8 cellular contexts compared by ENCODE assay signal in genomic region chr6:10838794-10839333, GRCh38. TPM values are rescaled to one million over a fixed set of nuclear protein-coding genes. Genes with fewer than 3 reads are reported as not detected.
DNase-seq lines count a peak whose midpoint lies in the region; ATAC-seq, FAIRE-seq and TF ChIP-seq lines count a peak whose summit lies in the region.

No MANE protein-coding gene starts in this region.

- no peak overlapping the region for H3K4ac ChIP-seq in H1 (replicated peaks; ENCODE audit: insufficient read length, low read depth, low read length)

- no peak for TF ChIP-seq EP300 in H1 (IDR thresholded peaks at IDR 0.05; ENCODE audit: borderline replicate concordance in 1 of 2, low read depth in 2 of 2, low read length in 2 of 2)

- DNase-seq in activated naive CD4-positive, alpha-beta T cell treated with Interleukin-2 at 50 U/mL for 16 hours, result peak; percentile 34
- DNase-seq in activated naive CD4-positive, alpha-beta T cell (lab: John Stamatoyannopoulos, UW), result no peak
- DNase-seq in PC-9 (no peak), H1 (ENCODE audit: low read depth in 1 of 2, low spot score in 2 of 2) (no peak), omental fat pad (ENCODE audit: low spot score) (no peak), A172 (ENCODE audit: low spot score) (no peak), KG1 (lab: John Stamatoyannopoulos, UW) (no peak)

- H3K9me2 ChIP-seq in PC-9 (ENCODE audit: insufficient read depth), result no peaks in the 10 kb centered on the region

- no peak overlapping the region for H2AK5ac ChIP-seq in H1 (ENCODE audit: low read depth, low read length)

- H3K23me2 ChIP-seq in H1 (ENCODE audit: low read depth, low read length), result peaks cover 7% of the 10 kb centered on the region; the same call in 1 of the 2 replicates

- H3K4me3 ChIP-seq in PC-9, result peak overlapping the region; percentile 84
- peak overlapping the region; percentile 16 to 81 (median 77); a peak in 5 of 8 replicates for H3K4me3 ChIP-seq in H1 (ENCODE audit: extremely low read depth in 1 of 4, insufficient read depth in 2 of 4, low read depth in 3 of 4, low read length in 4 of 4)

- H3F3A ChIP-seq in PC-9 (ENCODE audit: insufficient read depth, low read depth), result peaks cover 5% of the 10 kb centered on the region; the same call in 1 of the 2 replicates

- H3K79me2 ChIP-seq in PC-9 (ENCODE audit: low read depth), result no peaks in the 10 kb centered on the region
- H3K79me2 ChIP-seq in H1 (ENCODE audit: control insufficient read depth in 1 of 2, insufficient read depth in 2 of 2, low read length in 2 of 2), result no peaks in the 10 kb centered on the region

- FAIRE-seq in H1 (lab: Jason Lieb, UNC), result no peak

- ATAC-seq in HG02870 (IDR thresholded peaks at IDR 0.05; ENCODE audit: unreplicated experiment), result peak; percentile 57
- ATAC-seq in omental fat pad (ENCODE audit: low FRiP score), result peak; percentile 41

- H3K9me3 ChIP-seq in PC-9 (ENCODE audit: insufficient read depth, low read depth) (no peaks in the 10 kb centered on the region), H1 (ENCODE audit: insufficient read depth in 2 of 2, low read depth in 1 of 2, low read length in 1 of 2) (peaks cover 3 to 6% of the 10 kb centered on the region in 2 experiments; a peak in 1 of 4 replicates)

- intact Hi-C loops in PC-9 (cut with micrococcal nuclease; ENCODE audit: unreplicated experiment), result loop anchor here (1.0 kb wide), 1 partner anchor 47 kb away; no protein-coding TSS in a partner anchor

- POLR2A ChIA-PET in PC-9 (lab: Charles Lee; ENCODE audit: unreplicated experiment), result interaction anchor here (0.6 to 1.3 kb wide), 5 partner anchors 34 to 1485 kb away, joined by 3 to 6 read pairs (median 5); partner anchors contain the start of genes SYCP2L and TMEM14C
- POLR2A ChIA-PET in H1 (lab: Charles Lee; ENCODE audit: partially characterized antibody), result no interaction called here

- H2AFZ ChIP-seq in PC-9, result peak overlapping the region; percentile 98
- peak overlapping the region; percentile 88 for H2AFZ ChIP-seq in H1 (ENCODE audit: low read length)

- TF ChIP-seq CTCF in PC-9 (conservative IDR thresholded peaks at IDR 0.05) (no peak), H1 (IDR thresholded peaks at IDR 0.05; ENCODE audit: control extremely low read depth in 1 of 3, insufficient read depth in 1 of 3, low read depth in 1 of 3, low read length in 3 of 3) (no peak), omental fat pad (IDR thresholded peaks at IDR 0.05) (no peak)

- H3K36me3 ChIP-seq in PC-9 (ENCODE audit: low read depth) (no peaks in the 10 kb centered on the region), H1 (ENCODE audit: control insufficient read depth in 2 of 4, insufficient read depth in 4 of 4, low read length in 3 of 4) (no peaks in the 10 kb centered on the region)

- no peak overlapping the region for H2BK120ac ChIP-seq in H1 (replicated peaks; ENCODE audit: low read depth, low read length)

- H2BK15ac ChIP-seq in H1 (ENCODE audit: low read length), result no peak overlapping the region

- no peak overlapping the region for H3K14ac ChIP-seq in H1 (ENCODE audit: insufficient read length)

- H2BK12ac ChIP-seq in H1 (ENCODE audit: low read depth, low read length), result no peak overlapping the region

- H3K9ac ChIP-seq in H1 (replicated peaks in 1 of 4; ENCODE audit: extremely low read depth in 1 of 4, low read depth in 3 of 4, low read length in 3 of 4), result no peak overlapping the region

- H4K5ac ChIP-seq in H1 (ENCODE audit: insufficient read length, low read depth, low read length), result no peak overlapping the region

- H3K27me3 ChIP-seq in PC-9 (ENCODE audit: insufficient read depth, low read depth), result no peaks in the 10 kb centered on the region
- H3K27me3 ChIP-seq in H1 (replicated peaks in 1 of 4; ENCODE audit: control insufficient read depth in 3 of 4, extremely low read depth in 1 of 4, insufficient read depth in 3 of 4, low read length in 3 of 4), result peaks cover 0 to 8% (median 3%) of the 10 kb centered on the region in 4 experiments; a peak in 2 of 7 replicates

- H4K8ac ChIP-seq in H1 (ENCODE audit: extremely low read depth, insufficient read depth, low read length), result no peak overlapping the region

- no peak for TF ChIP-seq RAD21 in H1 (IDR thresholded peaks at IDR 0.05 in 1 of 2, conservative IDR thresholded peaks at IDR 0.05 in 1 of 2; ENCODE audit: low read depth in 2 of 2, low read length in 2 of 2)

- BruUV-seq in PC-9 (replicated peaks; lab: Mats Ljungman, UMichigan), result TSS peak; percentile 82

- CTCF ChIA-PET in PC-9 (lab: Charles Lee) (interaction anchor here (0.6 to 0.8 kb wide), 3 partner anchors 48 to 360 kb away, joined by 3 to 5 read pairs (median 3); partner anchors contain the start of gene SYCP2L), H1 (lab: Charles Lee; ENCODE audit: partially characterized antibody) (no interaction called here)

- H3K56ac ChIP-seq in H1 (replicated peaks; ENCODE audit: insufficient read length, low read depth, low read length), result no peak overlapping the region

- H3K18ac ChIP-seq in H1 (ENCODE audit: extremely low read depth, low read length), result no peak overlapping the region

- 68% methylated on average over 8 of the region's 8 CpGs; no CpG with 5 or more reads in 1 of the 2 experiments for WGBS in H1 (ENCODE audit: extremely low coverage in 1 of 2, insufficient coverage in 1 of 2, insufficient read length in 1 of 2, insufficient replicate concordance in 2 of 2, low coverage in 1 of 2, low lambda C conversion rate in 2 of 2, missing lambda C conversion rate in 1 of 2), 2 experiments

- no peak overlapping the region for H3K23ac ChIP-seq in H1 (ENCODE audit: insufficient read length)

- no peaks in the 10 kb centered on the region for H3K79me1 ChIP-seq in H1 (ENCODE audit: low read depth, low read length)

- TF ChIP-seq POLR2A in H1 (IDR thresholded peaks at IDR 0.05; ENCODE audit: control extremely low read depth in 1 of 2, low read depth in 2 of 2, low read length in 2 of 2), result no peak

- H3K4me1 ChIP-seq in PC-9 (replicated peaks; ENCODE audit: insufficient read depth), result peaks cover 12% of the 10 kb centered on the region; the same call in 1 of the 2 replicates
- no peaks in the 10 kb centered on the region; a peak in 2 of 7 replicates for H3K4me1 ChIP-seq in H1 (replicated peaks in 1 of 4; ENCODE audit: control insufficient read depth in 3 of 4, insufficient read depth in 4 of 4, low read length in 3 of 4)

- no peak overlapping the region for H3K27ac ChIP-seq in PC-9
- H3K27ac ChIP-seq in H1 (ENCODE audit: low read depth, low read length), result no peak overlapping the region

- no peak overlapping the region for H2BK20ac ChIP-seq in H1 (ENCODE audit: low read length)

- H3K4me2 ChIP-seq in PC-9 (peak overlapping the region; percentile 88), H1 (ENCODE audit: insufficient read depth in 1 of 2, low read depth in 2 of 2, low read length in 2 of 2) (peak overlapping the region; percentile 82 to 83)

- no peak overlapping the region for H2BK5ac ChIP-seq in H1 (ENCODE audit: low read depth, low read length)

- H4K91ac ChIP-seq in H1 (replicated peaks; ENCODE audit: insufficient read length, low read length), result no peak overlapping the region

- H4K20me1 ChIP-seq in PC-9 (ENCODE audit: insufficient read depth), result no peaks in the 10 kb centered on the region
- H4K20me1 ChIP-seq in H1 (replicated peaks in 1 of 2; ENCODE audit: control insufficient read depth in 1 of 2, insufficient read depth in 2 of 2, low read length in 2 of 2), result no peaks in the 10 kb centered on the region

TF ChIP-seq in H1, 55 proteins besides CTCF, POLR2A, EP300 and RAD21 (continues in another document):
- TF ChIP-seq BRCA1 (IDR thresholded peaks at IDR 0.05; ENCODE audit: low read depth, low read length) (no peak), NRF1 (IDR thresholded peaks at IDR 0.05; ENCODE audit: low read depth, low read length) (no peak), BCL11A (IDR thresholded peaks at IDR 0.05; ENCODE audit: low read depth in 2 of 2, low read length in 2 of 2) (no peak)

RNA-seq across cellular contexts. Expression of gene MAK, which starts 0.5 kb away (rescaled TPM):
- total RNA-seq in PC-9 (2021), result 0.85 and 1.6 TPM in 2 replicates
- total RNA-seq in H1 (2021; fragmentation: NEBNext Ultra II Directional; extraction: Animal tissue kit (Norgen Biotek cat#: 25700)), result 0.33 and 0.37 TPM in 2 replicates
- polyA plus RNA-seq in H1 (2011; rRNA removed), result 0.03 and 0.08 TPM in 2 replicates
- 0.09 TPM for polyA plus RNA-seq in H1 (2011; cell fraction: cytosol; rRNA removed)
- polyA plus RNA-seq in H1 (2011; cell fraction: nucleus; rRNA removed), result 0.07 TPM
- polyA plus RNA-seq in H1 (2012, experiment 1 of 2), result 0.20 to 0.32 TPM (median 0.22 TPM) in 4 replicates
- 0.04 TPM for polyA plus RNA-seq in H1 (2012, experiment 2 of 2)
- 0.18 TPM for polyA plus RNA-seq in H1 (2013, experiment 1 of 2)
- polyA plus RNA-seq in H1 (2013, experiment 2 of 2), result 0.18 TPM
- 0.16 TPM in 1 of 2 replicates, not detected in the other for polyA minus RNA-seq in H1 (2011; rRNA and poly(A)+ RNA removed)
- polyA minus RNA-seq in H1 (2011; cell fraction: cytosol; rRNA and poly(A)+ RNA removed), result not detected
- polyA minus RNA-seq in H1 (2011; cell fraction: nucleus; rRNA and poly(A)+ RNA removed), result not detected
- total RNA-seq in omental fat pad, result 1 to 10 TPM in 2 of 4 donors, under 1 TPM in 2; 0.25 to 1.3 (median 1.0) TPM
- total RNA-seq in A172 (2014; rRNA removed; shearing (Covaris generic)), result 0.02 TPM in 1 of 2 replicates, not detected in the other

RNA-seq across cellular contexts. Expression of gene GCM2, which starts 43.0 kb away (rescaled TPM):
- total RNA-seq in PC-9 (2021), result not detected in 2 replicates
- total RNA-seq in H1 (2021; fragmentation: NEBNext Ultra II Directional; extraction: Animal tissue kit (Norgen Biotek cat#: 25700)), result 0.17 TPM in 1 of 2 replicates, not detected in the other
- 0.09 and 0.14 TPM in 2 replicates for polyA plus RNA-seq in H1 (2011; rRNA removed)
- polyA plus RNA-seq in H1 (2011; cell fraction: cytosol; rRNA removed), result 0.09 TPM
- 0.09 TPM for polyA plus RNA-seq in H1 (2011; cell fraction: nucleus; rRNA removed)
- 0.07 to 0.13 TPM in 2 of 4 replicates, not detected in the others for polyA plus RNA-seq in H1 (2012, experiment 1 of 2)
- 0.07 TPM for polyA plus RNA-seq in H1 (2012, experiment 2 of 2)
- 0.18 TPM for polyA plus RNA-seq in H1 (2013, experiment 1 of 2)
- polyA plus RNA-seq in H1 (2013, experiment 2 of 2), result 0.20 TPM
- not detected in 2 replicates for polyA minus RNA-seq in H1 (2011; rRNA and poly(A)+ RNA removed)
- polyA minus RNA-seq in H1 (2011; cell fraction: cytosol; rRNA and poly(A)+ RNA removed), result not detected
- not detected for polyA minus RNA-seq in H1 (2011; cell fraction: nucleus; rRNA and poly(A)+ RNA removed)
- not detected for total RNA-seq in omental fat pad
- not detected in 2 replicates for total RNA-seq in A172 (2014; rRNA removed; shearing (Covaris generic))

RNA-seq across cellular contexts. Expression of gene SYCP2L, which starts 48.0 kb away (rescaled TPM):
- total RNA-seq in PC-9 (2021), result 12.6 and 15.7 TPM in 2 replicates
- 3.2 and 4.2 TPM in 2 replicates for total RNA-seq in H1 (2021; fragmentation: NEBNext Ultra II Directional; extraction: Animal tissue kit (Norgen Biotek cat#: 25700))
- polyA plus RNA-seq in H1 (2011; rRNA removed), result 1.3 and 1.7 TPM in 2 replicates
- polyA plus RNA-seq in H1 (2011; cell fraction: cytosol; rRNA removed), result 4.1 TPM
- polyA plus RNA-seq in H1 (2011; cell fraction: nucleus; rRNA removed), result 6.9 TPM
- polyA plus RNA-seq in H1 (2012, experiment 1 of 2), result 3.1 to 5.7 TPM (median 4.5 TPM) in 4 replicates
- polyA plus RNA-seq in H1 (2012, experiment 2 of 2), result 0.31 TPM
- 5.7 TPM for polyA plus RNA-seq in H1 (2013, experiment 1 of 2)
- 5.9 TPM for polyA plus RNA-seq in H1 (2013, experiment 2 of 2)
- 2.2 and 2.7 TPM in 2 replicates for polyA minus RNA-seq in H1 (2011; rRNA and poly(A)+ RNA removed)
- 2.4 TPM for polyA minus RNA-seq in H1 (2011; cell fraction: cytosol; rRNA and poly(A)+ RNA removed)
- 6.3 TPM for polyA minus RNA-seq in H1 (2011; cell fraction: nucleus; rRNA and poly(A)+ RNA removed)
- total RNA-seq in omental fat pad, result 1 to 10 TPM in 3 of 4 donors, under 1 TPM in 1; 0.47 to 3.3 (median 1.6) TPM
- total RNA-seq in A172 (2014; rRNA removed; shearing (Covaris generic)), result 0.07 and 0.57 TPM in 2 replicates
